22 cellular contexts compared by ENCODE assay signal in the genomic region with DNA sequence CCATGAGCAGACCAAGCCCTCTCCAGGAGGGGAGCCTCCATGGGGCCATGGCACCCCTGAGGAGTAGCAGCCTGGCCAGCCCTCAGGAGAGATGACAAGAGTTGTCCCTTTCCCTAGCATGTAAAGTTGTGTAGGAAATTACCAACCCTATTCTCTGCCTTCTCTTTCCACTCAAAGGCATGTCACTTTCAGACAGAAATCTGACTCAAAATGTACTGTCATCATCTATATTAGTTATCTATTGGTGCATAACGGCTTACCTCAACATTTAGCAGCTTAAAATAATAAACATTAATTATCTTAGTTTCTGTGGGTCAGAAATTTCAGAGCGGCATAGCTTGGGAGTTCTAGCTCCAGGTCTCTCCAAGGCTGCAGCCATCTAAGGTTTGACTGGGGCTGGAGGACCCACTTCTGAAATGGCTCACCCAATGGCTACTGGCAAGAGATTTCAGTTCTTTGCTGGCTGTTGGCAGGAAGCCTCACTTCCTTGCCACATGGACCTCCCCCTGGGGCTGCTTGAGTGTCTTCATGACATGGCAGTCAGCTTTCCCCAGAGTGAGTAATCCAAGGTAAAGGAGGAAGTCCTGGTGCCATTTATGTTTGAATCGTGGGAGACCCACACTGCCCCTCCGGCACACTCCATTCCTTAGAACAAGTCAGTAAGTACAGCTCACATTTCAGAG.
A peak's percentile ranks its signal among the peaks of the same experiment; 100 is the strongest.
DNase-seq lines count a peak whose midpoint lies in the region; ATAC-seq, FAIRE-seq and TF ChIP-seq lines count a peak whose summit lies in the region.
"Had no signal": no experiment of that assay in that cellular context is flagged by ENCODE, and none has a peak within 500 bp of the region (broad histone marks: within the 10 kb centered on the region; RNA-seq: fewer than 3 reads in every experiment).

No MANE protein-coding gene starts in this region.

- no peak overlapping the region for H2AFZ ChIP-seq in SK-N-SH (ENCODE audit: low read depth)
- H2AFZ ChIP-seq: neural progenitor cell had no signal

- no peaks in the 10 kb centered on the region for H4K20me1 ChIP-seq in BLaER1
- no peaks in the 10 kb centered on the region for H4K20me1 ChIP-seq in SK-N-SH (ENCODE audit: insufficient read depth)

- TF ChIP-seq CTCF in bronchial epithelial cell (IDR thresholded peaks at IDR 0.05; ENCODE audit: insufficient read depth, low read length, severe bottlenecking) (no peak), SK-N-SH (IDR thresholded peaks at IDR 0.05) (no peak)

- no peak overlapping the region for H3K9ac ChIP-seq in BLaER1
- H3K9ac ChIP-seq in SK-N-SH: no peak overlapping the region
- H3K9ac ChIP-seq: neural progenitor cell had no signal

- peaks cover 32% of the 10 kb centered on the region for H3K9me3 ChIP-seq in BLaER1
- no peaks in the 10 kb centered on the region for H3K9me3 ChIP-seq in SK-N-SH
- H3K9me3 ChIP-seq: testis had no signal

- FAIRE-seq in GM12891 (lab: Jason Lieb, UNC) (no peak), bronchial epithelial cell (lab: Jason Lieb, UNC) (no peak)
- FAIRE-seq: endometrium had no signal

- POLR2A ChIA-PET in SK-N-SH (lab: Yijun Ruan, JAX): no interaction called here

- no peaks in the 10 kb centered on the region for H3K36me3 ChIP-seq in BLaER1
- H3K36me3 ChIP-seq in bronchial epithelial cell (ENCODE audit: control insufficient read depth, insufficient read depth, low read length): no peaks in the 10 kb centered on the region
- peaks cover 0 to 2% of the 10 kb centered on the region in 2 experiments for H3K36me3 ChIP-seq in SK-N-SH (replicated peaks in 1 of 2; ENCODE audit: control insufficient read depth in 1 of 2, insufficient read depth in 2 of 2, low read length in 1 of 2)
- H3K36me3 ChIP-seq: breast epithelium, heart right ventricle, neural progenitor cell had no signal

- WGBS in SK-N-SH (ENCODE audit: low lambda C conversion rate): 93% methylated on average over 4 of the region's 4 CpGs

- CTCF ChIA-PET in SK-N-SH (lab: Yijun Ruan, JAX): interaction anchor here (0.6 kb wide), 1 partner anchor 186 kb away, joined by 3 read pairs; no protein-coding TSS in a partner anchor

- H3K27me3 ChIP-seq in BLaER1 (no peaks in the 10 kb centered on the region), bronchial epithelial cell (ENCODE audit: control insufficient read depth, insufficient read depth, low read length) (no peaks in the 10 kb centered on the region), SK-N-SH (ENCODE audit: insufficient read depth) (no peaks in the 10 kb centered on the region)
- H3K27me3 ChIP-seq: breast epithelium, heart right ventricle, neural progenitor cell, testis had no signal

- no peak for TF ChIP-seq POLR2A in GM12891 (IDR thresholded peaks at IDR 0.05; ENCODE audit: low read depth, low read length)

- no peak for TF ChIP-seq EP300 in SK-N-SH (IDR thresholded peaks at IDR 0.05; ENCODE audit: borderline replicate concordance in 1 of 2, low read depth in 1 of 2, low read length in 1 of 2)

- no peaks in the 10 kb centered on the region for H3F3A ChIP-seq in SK-N-SH (replicated peaks; ENCODE audit: insufficient read depth)

- no peak overlapping the region for H3K4me3 ChIP-seq in BLaER1
- H3K4me3 ChIP-seq in bronchial epithelial cell (ENCODE audit: low read depth, low read length): no peak overlapping the region
- no peak overlapping the region for H3K4me3 ChIP-seq in SK-N-SH (ENCODE audit: low read depth in 2 of 2, low read length in 1 of 2)
- H3K4me3 ChIP-seq: breast epithelium, heart right ventricle, neural progenitor cell, testis had no signal

- no peak for ATAC-seq in HG03039 (IDR thresholded peaks at IDR 0.05; ENCODE audit: unreplicated experiment)
- no peak for ATAC-seq in GM19467 (IDR thresholded peaks at IDR 0.05; ENCODE audit: unreplicated experiment)
- no peak for ATAC-seq in GM21390 (IDR thresholded peaks at IDR 0.05; ENCODE audit: unreplicated experiment)
- ATAC-seq: heart right ventricle, T-cell had no signal

- H3K9me2 ChIP-seq in SK-N-SH: no peaks in the 10 kb centered on the region

- H3K4me2 ChIP-seq in BLaER1: peak overlapping the region; percentile 49
- H3K4me2 ChIP-seq in SK-N-SH: no peak overlapping the region
- H3K4me2 ChIP-seq: neural progenitor cell had no signal

- H3K4me1 ChIP-seq in BLaER1 (peaks cover 11% of the 10 kb centered on the region), SK-N-SH (ENCODE audit: control insufficient read depth in 1 of 2, insufficient read depth in 2 of 2, low read depth in 1 of 2, low read length in 1 of 2) (no peaks in the 10 kb centered on the region)
- H3K4me1 ChIP-seq: breast epithelium, neural progenitor cell, testis had no signal

- DNase-seq in GM12891 (ENCODE audit: insufficient read length, low spot score) (no peak), M059J (ENCODE audit: low read depth) (peak; percentile 86), bronchial epithelial cell (ENCODE audit: low read depth) (peak; percentile 9), SK-N-SH (no peak)
- DNase-seq: activated CD4-positive, alpha-beta T cell treated with anti-CD3 and anti-CD28 coated beads, Interleukin-2, amount 50 U/mL, for 1 hour; activated effector memory CD4-positive, alpha-beta T cell treated with anti-CD3 and anti-CD28 coated beads, Interleukin-2, amount 50 U/mL, for 16 hours; CD4-positive, CD25-positive, alpha-beta regulatory T cell; cortex of kidney; DMS153; heart right ventricle; KG1; NCI-H774; SIG-M5; T-cell; testis had no signal

- H3K79me2 ChIP-seq in SK-N-SH (ENCODE audit: insufficient read depth): no peaks in the 10 kb centered on the region

- H3K27ac ChIP-seq in BLaER1: no peak overlapping the region
- no peak overlapping the region for H3K27ac ChIP-seq in SK-N-SH (ENCODE audit: low read depth in 2 of 2, low read length in 1 of 2)
- H3K27ac ChIP-seq: breast epithelium, heart right ventricle, neural progenitor cell, testis had no signal

- no peak for TF ChIP-seq RAD21 in SK-N-SH (IDR thresholded peaks at IDR 0.05; ENCODE audit: low read length)

TF ChIP-seq in GM12891, 5 proteins besides CTCF, POLR2A, EP300 and RAD21:
- TF ChIP-seq POLR2AphosphoS5 (IDR thresholded peaks at IDR 0.05; ENCODE audit: low read depth, low read length) (no peak), SPI1 (IDR thresholded peaks at IDR 0.05; ENCODE audit: low read depth, low read length) (peak; percentile 24)

TF ChIP-seq in SK-N-SH, 30 proteins besides CTCF, POLR2A, EP300 and RAD21:
- TF ChIP-seq SMC3 (IDR thresholded peaks at IDR 0.05; ENCODE audit: low read depth, low read length): no peak

Comparison
In these comparisons a context has a peak if more than half of its experiments do, and no peak if none do; other contexts are left out.
1. DNase-seq: peak in M059J (single experiment) and bronchial epithelial cell (single experiment); none in GM12891 (single experiment) and SK-N-SH (single experiment).